ENCODE assay signal across 17 cellular contexts in the genomic region with DNA sequence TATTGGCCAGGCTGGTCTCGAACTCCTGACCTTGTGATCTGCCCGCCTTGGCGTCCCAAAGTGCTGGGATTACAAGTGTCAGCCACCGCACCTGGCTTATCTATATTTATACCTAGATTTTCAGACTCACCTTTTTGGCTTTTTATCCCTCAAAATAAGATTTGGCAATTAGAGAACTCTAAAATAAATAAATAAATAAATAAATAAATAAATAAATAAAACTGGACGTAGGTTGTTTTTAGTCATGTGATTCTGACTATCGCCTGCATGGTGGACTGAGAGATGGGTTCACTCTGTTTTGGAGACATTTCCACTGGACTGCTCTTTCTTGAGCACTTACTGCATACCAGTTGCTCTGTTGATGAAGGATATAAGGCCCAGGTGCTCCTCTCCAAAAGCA. TPM values are rescaled to one million over a fixed set of nuclear protein-coding genes. Genes with fewer than 3 reads are reported as not detected.
A peak's percentile ranks its signal among the peaks of the same experiment; 100 is the strongest.
DNase-seq lines count a peak whose midpoint lies in the region; ATAC-seq and TF ChIP-seq lines count a peak whose summit lies in the region.
"Had no signal": no experiment of that assay in that cellular context is flagged by ENCODE, and none has a peak within 500 bp of the region (broad histone marks: within the 10 kb centered on the region; RNA-seq: fewer than 3 reads in every experiment).

No MANE protein-coding gene starts in this region.

- H2BK12ac ChIP-seq in mesenchymal stem cell (ENCODE audit: low read length in 2 of 2): peak overlapping the region in 1 of 2 experiments; percentile 96

- CTCF ChIA-PET in Panc1 (lab: Charles Lee): no interaction called here

- no peak overlapping the region for H3K4me3 ChIP-seq in heart left ventricle
- no peak overlapping the region for H3K4me3 ChIP-seq in Panc1 (ENCODE audit: low read depth in 2 of 2, low read length in 2 of 2)
- H3K4me3 ChIP-seq in mesenchymal stem cell (ENCODE audit: insufficient read depth in 1 of 2, low read depth in 1 of 2, low read length in 2 of 2): no peak overlapping the region
- no peak overlapping the region for H3K4me3 ChIP-seq in testis

- H3K4me2 ChIP-seq in mesenchymal stem cell (ENCODE audit: low read length, poor library complexity, severe bottlenecking): no peak overlapping the region

- TF ChIP-seq CTCF in heart left ventricle (IDR thresholded peaks at IDR 0.05): no peak
- no peak for TF ChIP-seq CTCF in Panc1 (IDR thresholded peaks at IDR 0.05)
- no peak for TF ChIP-seq CTCF in testis (IDR thresholded peaks at IDR 0.05)

- H3K9ac ChIP-seq in mesenchymal stem cell (ENCODE audit: low read length): no peak overlapping the region

- TF ChIP-seq POLR2A in heart left ventricle (IDR thresholded peaks at IDR 0.05) (no peak), testis (IDR thresholded peaks at IDR 0.05) (no peak)

- H4K91ac ChIP-seq in mesenchymal stem cell (ENCODE audit: low read length): no peak overlapping the region

- intact Hi-C loops in heart left ventricle (cut with DNase I): loop anchor here in 8 of 10 donors (5.0 to 10.0 kb wide), 13 partner anchors 43 to 371 kb away; a partner anchor contains a TSS
- intact Hi-C loops in left ventricle myocardium superior (cut with micrococcal nuclease): no loop called here
- intact Hi-C loops in Panc1 (cut with micrococcal nuclease; ENCODE audit: unreplicated experiment): loop anchor here (5.0 kb wide), 1 partner anchor 153 kb away; no protein-coding TSS in a partner anchor
- intact Hi-C loops in testis (cut with DNase I; ENCODE audit: low total_unique reads): no loop called here

- H3K27me3 ChIP-seq in heart left ventricle (no peaks in the 10 kb centered on the region), Panc1 (ENCODE audit: control insufficient read depth, insufficient read depth, low read length) (no peaks in the 10 kb centered on the region), mesenchymal stem cell (ENCODE audit: control insufficient read depth in 1 of 2, insufficient read depth in 1 of 2, low read length in 2 of 2) (no peaks in the 10 kb centered on the region), testis (no peaks in the 10 kb centered on the region)

- H3K4me1 ChIP-seq in heart left ventricle (peaks cover 6 to 77% (median 49%) of the 10 kb centered on the region in 12 donors), Panc1 (ENCODE audit: control insufficient read depth, insufficient read depth, low read length) (peaks cover 49% of the 10 kb centered on the region), mesenchymal stem cell (ENCODE audit: control insufficient read depth, insufficient read depth, low read depth, low read length) (peaks cover 21% of the 10 kb centered on the region), testis (peaks cover 22% of the 10 kb centered on the region)

- WGBS in heart left ventricle, 4 donors: 91 to 95% (median 93%) methylated on average over 6 of the region's 6 CpGs
- 98% methylated on average over 4 of the region's 6 CpGs for WGBS in mesenchymal stem cell
- 94% methylated on average over 6 of the region's 6 CpGs for WGBS in testis, 2 donors

- H3K36me3 ChIP-seq in heart left ventricle: no peaks in the 10 kb centered on the region
- no peaks in the 10 kb centered on the region for H3K36me3 ChIP-seq in Panc1 (ENCODE audit: control insufficient read depth, insufficient read depth, low read length)
- no peaks in the 10 kb centered on the region for H3K36me3 ChIP-seq in mesenchymal stem cell (ENCODE audit: control insufficient read depth in 1 of 2, insufficient read depth in 2 of 2, low read depth in 1 of 2, low read length in 2 of 2)
- H3K36me3 ChIP-seq in testis (ENCODE audit: low read depth, missing control alignments): no peaks in the 10 kb centered on the region

- no peaks in the 10 kb centered on the region for H3K79me1 ChIP-seq in mesenchymal stem cell (replicated peaks; ENCODE audit: low read length, poor library complexity, severe bottlenecking)

- H2BK5ac ChIP-seq in mesenchymal stem cell (ENCODE audit: low read depth, low read length, poor library complexity, severe bottlenecking): no peak overlapping the region

- ATAC-seq in heart left ventricle (no peak), left ventricle myocardium superior (no peak), Panc1 (no peak)

- no peak overlapping the region for H3K23ac ChIP-seq in mesenchymal stem cell (ENCODE audit: low read length in 2 of 2)

- DNase-seq in heart left ventricle (no peak), left ventricle myocardium superior (no peak), Panc1 (ENCODE audit: low read depth, low spot score) (no peak), mesenchymal stem cell (no peak), testis (no peak), islet precursor cell (no peak)
- DNase-seq in NK-92 treated with Interleukin-12 subunit alpha and Interleukin-12 subunit beta, amount 100 ng/mL, for 24 hours (lab: John Stamatoyannopoulos, UW): no peak
- DNase-seq in effector CD4-positive, alpha-beta T cell: no peak
- DNase-seq: 8988T, AML-193, GF-D8, Karpas-422, NCI-H1694, NCI-H446, NCI-H526, SHP77 had no signal

- no peak overlapping the region for H2AFZ ChIP-seq in mesenchymal stem cell (ENCODE audit: low read depth, low read length)

- peak overlapping the region; percentile 0 for H2BK120ac ChIP-seq in mesenchymal stem cell (ENCODE audit: low read depth, low read length)

- H3K18ac ChIP-seq in mesenchymal stem cell (ENCODE audit: low read depth in 1 of 2, low read length in 2 of 2): peak overlapping the region in 1 of 2 experiments; percentile 7

- BruUV-seq in Panc1 (replicated peaks; lab: Mats Ljungman, UMichigan): no TSS peak

- peak overlapping the region in 1 of 2 experiments; percentile 52 for H3K4ac ChIP-seq in mesenchymal stem cell (ENCODE audit: low read depth in 1 of 2, low read length in 2 of 2)

- peak overlapping the region; percentile 40 for H2AK5ac ChIP-seq in mesenchymal stem cell (ENCODE audit: low read length, severe bottlenecking)

- no peak overlapping the region for H4K8ac ChIP-seq in mesenchymal stem cell (ENCODE audit: low read length)

- peak overlapping the region; percentile 44 to 97 (median 89) for H3K27ac ChIP-seq in heart left ventricle
- H3K27ac ChIP-seq in Panc1 (ENCODE audit: low read length): peak overlapping the region; percentile 26; the same call in 1 of the 2 replicates
- peak overlapping the region; percentile 96 for H3K27ac ChIP-seq in mesenchymal stem cell (ENCODE audit: low read length, poor library complexity, severe bottlenecking)
- H3K27ac ChIP-seq in testis: peak overlapping the region; percentile 56 to 85
- H3K27ac ChIP-seq: C4-2B had no signal

- H3K9me3 ChIP-seq in heart left ventricle (no peaks in the 10 kb centered on the region), Panc1 (ENCODE audit: control insufficient read depth, insufficient read depth, low read depth, low read length) (no peaks in the 10 kb centered on the region), mesenchymal stem cell (ENCODE audit: control insufficient read depth, low read length) (no peaks in the 10 kb centered on the region), testis (no peaks in the 10 kb centered on the region)

- no peak overlapping the region for H2BK15ac ChIP-seq in mesenchymal stem cell (ENCODE audit: low read depth, poor library complexity, severe bottlenecking)

- no peak overlapping the region for H3K14ac ChIP-seq in mesenchymal stem cell (ENCODE audit: low read length in 2 of 2)

- POLR2A ChIA-PET in Panc1 (lab: Charles Lee): no interaction called here

- in situ Hi-C loops in Panc1 (cut with HindIII; ENCODE audit: low pct_unique_long_range_greater_than_20kb, low sequenced_read_pairs): no loop called here

RNA-seq across cellular contexts. Expression of a gene that starts 46.2 kb away (rescaled TPM):
- total RNA-seq in heart left ventricle (100 to 1,000 TPM; 259 to 598 (median 357) TPM), left ventricle myocardium superior (284 TPM), Panc1 (2021; ENCODE audit: unreplicated experiment) (94.2 TPM), testis (100 to 1,000 TPM; 187 to 207 TPM)
- polyA plus RNA-seq in heart left ventricle (100 to 1,000 TPM; 124 to 169 TPM), testis (ENCODE audit: insufficient read depth, low read depth, low replicate concordance) (79.5 TPM)
- polyA plus RNA-seq in Panc1 (2012; ENCODE audit: insufficient read length): 45.1 TPM
- 16.4 TPM for polyA plus RNA-seq in mesenchymal stem cell (2013, experiment 1 of 2)
- polyA plus RNA-seq in mesenchymal stem cell (2013, experiment 2 of 2): 15.2 TPM

Comparison
In these comparisons a context has a peak if more than half of its experiments do, and no peak if none do; other contexts are left out.
1. intact Hi-C loops: an anchor here in heart left ventricle (5.0 to 10.0 kb wide) and Panc1 (5.0 kb wide); none called in left ventricle myocardium superior and testis.
2. H3K27ac ChIP-seq: peak in every context shown above with its lines; median percentile 96 in mesenchymal stem cell; 89 in heart left ventricle; 70 in testis; 26 in Panc1.